In the genomic region with DNA sequence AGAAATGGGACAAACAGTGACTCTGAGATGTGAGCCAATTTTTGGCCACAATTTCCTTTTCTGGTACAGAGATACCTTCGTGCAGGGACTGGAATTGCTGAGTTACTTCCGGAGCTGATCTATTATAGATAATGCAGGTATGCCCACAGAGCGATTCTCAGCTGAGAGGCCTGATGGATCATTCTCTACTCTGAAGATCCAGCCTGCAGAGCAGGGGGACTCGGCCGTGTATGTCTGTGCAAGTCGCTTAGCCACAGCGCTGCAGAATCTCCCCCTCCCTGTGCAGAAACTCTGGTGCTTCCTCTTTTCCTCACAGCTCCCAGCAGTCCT, we compare ENCODE assay signal across 12 cellular contexts.
DNase-seq lines count a peak whose midpoint lies in the region; ATAC-seq and TF ChIP-seq lines count a peak whose summit lies in the region.
"Had no signal": no experiment of that assay in that cellular context is flagged by ENCODE, and none has a peak within 500 bp of the region (broad histone marks: within the 10 kb centered on the region; RNA-seq: fewer than 3 reads in every experiment).

No MANE protein-coding gene starts in this region.

- no peaks in the 10 kb centered on the region for H4K20me1 ChIP-seq in GM23248 (ENCODE audit: insufficient read depth)
- no peaks in the 10 kb centered on the region for H4K20me1 ChIP-seq in PC-9 (ENCODE audit: insufficient read depth)

- intact Hi-C loops in CD4-positive, alpha-beta T cell (cut with DNase I, micrococcal nuclease) = loop anchor here in 1 of 2 experiments (10.0 kb wide), 1 partner anchor 564 kb away; no protein-coding TSS in a partner anchor
- intact Hi-C loops in PC-9 (cut with micrococcal nuclease; ENCODE audit: unreplicated experiment) = no loop called here
- intact Hi-C loops in dendritic cell treated with granulocyte-macrophage colony-stimulating factor and Interleukin-4, amounts not matched to agents 40 ng/mL and 50 ng/mL, for 4 days (cut with micrococcal nuclease) = no loop called here

- no peaks in the 10 kb centered on the region for H3K79me2 ChIP-seq in GM23248 (ENCODE audit: insufficient read depth)
- no peaks in the 10 kb centered on the region for H3K79me2 ChIP-seq in PC-9 (ENCODE audit: low read depth)
- H3K79me2 ChIP-seq: hepatocyte had no signal

- H3K27me3 Mint-ChIP-seq in CD4-positive, alpha-beta T cell = no peaks in the 10 kb centered on the region
- H3K27me3 Mint-ChIP-seq in dendritic cell treated with granulocyte-macrophage colony-stimulating factor and Interleukin-4, amounts not matched to agents 40 ng/mL and 50 ng/mL, for 4 days = no peaks in the 10 kb centered on the region

- peak overlapping the region; percentile 12 for H3K4me3 Mint-ChIP-seq in CD4-positive, alpha-beta T cell
- peak overlapping the region; percentile 23 for H3K4me3 Mint-ChIP-seq in dendritic cell treated with granulocyte-macrophage colony-stimulating factor and Interleukin-4, amounts not matched to agents 40 ng/mL and 50 ng/mL, for 4 days

- WGBS in GM23248 (ENCODE audit: low coverage in 1 of 2, low lambda C conversion rate in 2 of 2, missing lambda C conversion rate in 2 of 2), 2 experiments = 29 to 53% methylated on average over 6 to 7 of the region's 7 CpGs

- POLR2A ChIA-PET in CD4-positive, alpha-beta T cell (lab: Charles Lee) = interaction anchor here (0.6 kb wide), 1 partner anchor 348 kb away, joined by 3 read pairs; no protein-coding TSS in a partner anchor
- POLR2A ChIA-PET in PC-9 (lab: Charles Lee; ENCODE audit: unreplicated experiment) = interaction anchor here (0.6 kb wide), 2 partner anchors 354 to 416 kb away, joined by 3 to 4 read pairs; no protein-coding TSS in a partner anchor

- no peaks in the 10 kb centered on the region for H3K9me3 Mint-ChIP-seq in CD4-positive, alpha-beta T cell
- H3K9me3 Mint-ChIP-seq in dendritic cell treated with granulocyte-macrophage colony-stimulating factor and Interleukin-4, amounts not matched to agents 40 ng/mL and 50 ng/mL, for 4 days = peaks cover 13% of the 10 kb centered on the region

- no peak for DNase-seq in CD4-positive, alpha-beta T cell
- DNase-seq in GM23248 (no peak), PC-9 (peak; percentile 55 to 93), DMS79 treated with DMSO at 0.1 percent for 48 hours (lab: John Stamatoyannopoulos, UW) (no peak)
- no peak for DNase-seq in stimulated activated CD4-positive, alpha-beta T cell treated with anti-CD3 and anti-CD28 coated beads, Interleukin-2, amount 100 ng/mL, for 24 hours
- DNase-seq: activated naive CD4-positive, alpha-beta T cell treated with Interleukin-2 at 50 U/mL for 16 hours; effector CD4-positive, alpha-beta T cell; NCI-H2171 had no signal

- H3K9me2 ChIP-seq in GM23248 (ENCODE audit: insufficient read depth) = no peaks in the 10 kb centered on the region
- H3K9me2 ChIP-seq in PC-9 (ENCODE audit: insufficient read depth) = no peaks in the 10 kb centered on the region

- no peaks in the 10 kb centered on the region for H3K36me3 Mint-ChIP-seq in CD4-positive, alpha-beta T cell (ENCODE audit: low read depth)
- peaks cover 4% of the 10 kb centered on the region for H3K36me3 Mint-ChIP-seq in dendritic cell treated with granulocyte-macrophage colony-stimulating factor and Interleukin-4, amounts not matched to agents 40 ng/mL and 50 ng/mL, for 4 days (ENCODE audit: low read depth)

- peaks cover 54% of the 10 kb centered on the region for H3K4me1 Mint-ChIP-seq in CD4-positive, alpha-beta T cell (ENCODE audit: low read depth)
- H3K4me1 Mint-ChIP-seq in dendritic cell treated with granulocyte-macrophage colony-stimulating factor and Interleukin-4, amounts not matched to agents 40 ng/mL and 50 ng/mL, for 4 days (ENCODE audit: low read depth) = peaks cover 58% of the 10 kb centered on the region

- H3K36me3 ChIP-seq in GM23248 (ENCODE audit: low read depth) = no peaks in the 10 kb centered on the region
- H3K36me3 ChIP-seq in PC-9 (ENCODE audit: low read depth) = no peaks in the 10 kb centered on the region

- H3K4me3 ChIP-seq in GM23248 (no peak overlapping the region), PC-9 (peak overlapping the region; percentile 16; the same call in 1 of the 2 replicates)
- H3K4me3 ChIP-seq: hepatocyte had no signal

- peaks cover 39% of the 10 kb centered on the region for H3K4me1 ChIP-seq in GM23248 (ENCODE audit: insufficient read depth)
- peaks cover 46% of the 10 kb centered on the region for H3K4me1 ChIP-seq in PC-9 (replicated peaks; ENCODE audit: insufficient read depth)

- no peaks in the 10 kb centered on the region for H3K27me3 ChIP-seq in CD4-positive, alpha-beta T cell (ENCODE audit: control insufficient read depth, insufficient read depth, low read length)
- H3K27me3 ChIP-seq in GM23248 (replicated peaks; ENCODE audit: insufficient read depth) = no peaks in the 10 kb centered on the region
- no peaks in the 10 kb centered on the region for H3K27me3 ChIP-seq in PC-9 (ENCODE audit: insufficient read depth, low read depth)
- H3K27me3 ChIP-seq: hepatocyte had no signal

- peaks cover 22% of the 10 kb centered on the region for H3F3A ChIP-seq in GM23248 (ENCODE audit: insufficient read depth)
- peaks cover 32% of the 10 kb centered on the region for H3F3A ChIP-seq in PC-9 (ENCODE audit: insufficient read depth, low read depth)

- peak overlapping the region; percentile 44 for H3K4me2 ChIP-seq in GM23248 (ENCODE audit: unreplicated experiment)
- H3K4me2 ChIP-seq in PC-9 = peak overlapping the region; percentile 64
- H3K4me2 ChIP-seq: hepatocyte had no signal

- no peak overlapping the region for H3K27ac Mint-ChIP-seq in CD4-positive, alpha-beta T cell
- H3K27ac Mint-ChIP-seq in dendritic cell treated with granulocyte-macrophage colony-stimulating factor and Interleukin-4, amounts not matched to agents 40 ng/mL and 50 ng/mL, for 4 days = no peak overlapping the region

- in situ Hi-C loops in GM23248 (cut with MboI) = no loop called here

- H2AFZ ChIP-seq in GM23248 = peak overlapping the region; percentile 44; the same call in 1 of the 2 replicates
- peak overlapping the region; percentile 6; the same call in 1 of the 2 replicates for H2AFZ ChIP-seq in PC-9
- H2AFZ ChIP-seq: hepatocyte had no signal

- H3K27ac ChIP-seq in CD4-positive, alpha-beta T cell (ENCODE audit: low read depth, low read length) = no peak overlapping the region
- H3K27ac ChIP-seq in GM23248 = peak overlapping the region; percentile 15; the same call in 1 of the 2 replicates
- peak overlapping the region; percentile 79 for H3K27ac ChIP-seq in PC-9
- H3K27ac ChIP-seq: hepatocyte had no signal

- ATAC-seq in CD4-positive, alpha-beta T cell (ENCODE audit: poor library complexity) = peak; percentile 54
- ATAC-seq in HG03196 (IDR thresholded peaks at IDR 0.05; ENCODE audit: unreplicated experiment) (no peak), GM19463 (IDR thresholded peaks at IDR 0.05; ENCODE audit: unreplicated experiment) (no peak)

- H3K9ac ChIP-seq in GM23248 = no peak overlapping the region

- CTCF ChIA-PET in CD4-positive, alpha-beta T cell (lab: Charles Lee) = interaction anchor here (1.1 to 1.4 kb wide), 2 partner anchors 44 to 56 kb away, joined by 3 read pairs; no protein-coding TSS in a partner anchor
- CTCF ChIA-PET in PC-9 (lab: Charles Lee) = interaction anchor here (0.6 to 1.4 kb wide), 5 partner anchors 18 to 904 kb away, joined by 3 to 11 read pairs (median 5); no protein-coding TSS in a partner anchor

- TF ChIP-seq CTCF in CD4-positive, alpha-beta T cell (IDR thresholded peaks at IDR 0.05) = no peak
- no peak for TF ChIP-seq CTCF in PC-9 (conservative IDR thresholded peaks at IDR 0.05)

- H3K9me3 ChIP-seq in CD4-positive, alpha-beta T cell (ENCODE audit: control insufficient read depth, low read length) = no peaks in the 10 kb centered on the region
- H3K9me3 ChIP-seq in GM23248 (ENCODE audit: low read depth) (no peaks in the 10 kb centered on the region), PC-9 (ENCODE audit: insufficient read depth, low read depth) (no peaks in the 10 kb centered on the region)

- TSS peak; percentile 42 for BruUV-seq in PC-9 (replicated peaks; lab: Mats Ljungman, UMichigan)

Comparison
In these comparisons a context has a peak if more than half of its experiments do, and no peak if none do; other contexts are left out.
1. DNase-seq: peak in PC-9 (2 of 2); none in CD4-positive, alpha-beta T cell (0 of 10), GM23248 (single experiment), DMS79 treated with DMSO at 0.1 percent for 48 hours (single experiment) and stimulated activated CD4-positive, alpha-beta T cell treated with anti-CD3 and anti-CD28 coated beads, Interleukin-2, amount 100 ng/mL, for 24 hours (0 of 2).